Comparison of ENCODE assay signal across 12 cellular contexts in the genomic region with DNA sequence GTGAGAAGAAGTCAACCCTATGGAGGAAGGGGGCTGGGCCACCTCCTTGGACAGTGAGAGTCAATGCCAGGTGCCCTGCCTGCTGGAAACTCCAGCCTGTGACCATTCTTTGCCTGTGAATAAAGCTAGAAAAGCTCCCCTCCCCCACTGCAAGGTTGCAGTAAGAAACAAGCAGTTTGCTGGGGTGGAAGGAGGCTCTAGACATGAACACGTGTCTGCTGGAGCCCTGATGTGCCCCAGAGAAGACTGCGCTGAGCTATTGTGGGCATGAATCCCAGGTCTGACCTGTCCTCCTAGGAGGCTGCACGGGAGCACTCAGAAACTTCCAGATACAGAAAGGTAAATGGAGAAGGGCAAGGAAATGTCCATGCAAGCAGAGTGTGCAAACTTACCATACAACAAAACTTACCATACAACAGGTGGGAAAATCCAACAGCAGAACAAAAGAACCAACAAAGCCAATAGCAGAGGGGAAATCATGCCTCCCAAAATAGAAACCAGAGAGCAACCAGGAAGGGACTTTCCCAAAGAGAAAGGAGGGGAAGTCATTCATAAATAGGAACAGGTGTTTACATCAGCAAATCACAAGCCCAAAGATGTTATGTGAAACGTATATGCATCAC.
DNase-seq lines count a peak whose midpoint lies in the region; ATAC-seq lines count a peak whose summit lies in the region.
"Had no signal": no experiment of that assay in that cellular context is flagged by ENCODE, and none has a peak within 500 bp of the region (broad histone marks: within the 10 kb centered on the region; RNA-seq: fewer than 3 reads in every experiment).

No MANE protein-coding gene starts in this region.

- ATAC-seq in activated CD4-positive, CD25-positive, alpha-beta regulatory T cell treated with anti-CD3 and anti-CD28 coated beads, Interleukin-2, amount 50 U/mL, for 24 hours, result peak; percentile 33 to 41
- ATAC-seq in GM21515 (IDR thresholded peaks at IDR 0.05; ENCODE audit: unreplicated experiment) (peak; percentile 65), HG03432 (IDR thresholded peaks at IDR 0.05; ENCODE audit: unreplicated experiment) (peak; percentile 83)
- ATAC-seq in natural killer cell treated with Interleukin-12 subunit alpha and Interleukin-12 subunit beta and Interleukin-15 and Interleukin-18, amount 100 ng/mL, for 72 hours, result peak; percentile 31 to 40
- ATAC-seq: left lobe of liver, upper lobe of right lung had no signal

- H3K9me3 Mint-ChIP-seq in natural killer cell treated with Interleukin-12 subunit alpha and Interleukin-12 subunit beta and Interleukin-15 and Interleukin-18, amount 100 ng/mL, for 72 hours, result peaks cover 12% of the 10 kb centered on the region

- H3K4me3 Mint-ChIP-seq in natural killer cell treated with Interleukin-12 subunit alpha and Interleukin-12 subunit beta and Interleukin-15 and Interleukin-18, amount 100 ng/mL, for 72 hours, result peak overlapping the region; percentile 8

- peaks cover 0 to 5% of the 10 kb centered on the region in 2 donors for H3K27me3 Mint-ChIP-seq in natural killer cell treated with Interleukin-12 subunit alpha and Interleukin-12 subunit beta and Interleukin-15 and Interleukin-18, amount 100 ng/mL, for 72 hours

- H3K36me3 Mint-ChIP-seq in natural killer cell treated with Interleukin-12 subunit alpha and Interleukin-12 subunit beta and Interleukin-15 and Interleukin-18, amount 100 ng/mL, for 72 hours, result peaks cover 18% of the 10 kb centered on the region

- H3K27ac Mint-ChIP-seq in natural killer cell treated with Interleukin-12 subunit alpha and Interleukin-12 subunit beta and Interleukin-15 and Interleukin-18, amount 100 ng/mL, for 72 hours, result peak overlapping the region in 1 of 2 donors; percentile 56

- peaks cover 18 to 21% of the 10 kb centered on the region in 2 donors for H3K4me1 Mint-ChIP-seq in natural killer cell treated with Interleukin-12 subunit alpha and Interleukin-12 subunit beta and Interleukin-15 and Interleukin-18, amount 100 ng/mL, for 72 hours (ENCODE audit: low read depth in 2 of 2)

- no peak for DNase-seq in activated CD4-positive, CD25-positive, alpha-beta regulatory T cell (lab: John Stamatoyannopoulos, UW)
- no peak for DNase-seq in natural killer cell treated with Interleukin-12 subunit alpha and Interleukin-12 subunit beta and Interleukin-15 and Interleukin-18, amount 100 ng/mL, for 72 hours (ENCODE audit: low spot score)
- DNase-seq in NCI-H345 treated with DMSO at 0.1 percent for 48 hours (lab: John Stamatoyannopoulos, UW; ENCODE audit: unreplicated experiment) (no peak), inferior parietal cortex (ENCODE audit: extremely low spot score) (no peak)
- no peak for DNase-seq in activated effector memory CD4-positive, alpha-beta T cell treated with Interleukin-2 at 50 U/mL for 16 hours
- DNase-seq: ACHN, activated gamma-delta T cell, upper lobe of right lung had no signal
